21 cellular contexts compared by ENCODE assay signal in the genomic region with DNA sequence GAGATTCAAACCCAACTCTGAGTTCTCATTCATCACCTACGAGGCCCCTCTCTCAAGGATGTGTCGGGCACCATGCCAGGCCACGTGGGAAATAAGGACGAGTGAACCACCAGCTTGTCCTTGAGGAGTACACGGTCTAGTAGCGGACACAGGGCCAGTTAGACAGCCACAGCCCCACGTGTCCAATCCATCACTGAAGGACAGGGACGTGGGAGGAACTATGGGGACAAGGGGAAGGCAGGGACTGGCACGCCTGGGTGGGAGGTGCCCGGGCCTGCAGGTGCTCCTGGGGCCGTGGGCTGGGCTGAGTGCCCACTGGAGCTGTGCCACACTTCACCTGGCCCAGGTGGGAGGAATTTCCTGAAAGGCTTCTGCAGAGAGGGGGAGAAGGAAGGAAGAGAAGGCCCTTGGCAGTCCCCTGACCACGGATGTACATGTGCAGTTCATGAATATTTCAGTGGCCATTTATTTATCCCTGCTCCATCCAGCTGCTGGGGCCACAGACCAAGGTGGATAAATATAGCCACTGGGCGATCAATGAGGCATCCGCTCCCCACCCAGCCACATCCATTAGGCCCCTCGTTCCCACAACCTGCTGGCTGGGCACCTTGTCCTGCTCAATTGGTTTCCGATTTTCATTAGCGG. TPM values are rescaled to one million over a fixed set of nuclear protein-coding genes. Genes with fewer than 3 reads are reported as not detected.
DNase-seq lines count a peak whose midpoint lies in the region; ATAC-seq, FAIRE-seq and TF ChIP-seq lines count a peak whose summit lies in the region.
"Had no signal": no experiment of that assay in that cellular context is flagged by ENCODE, and none has a peak within 500 bp of the region (broad histone marks: within the 10 kb centered on the region; RNA-seq: fewer than 3 reads in every experiment).

No MANE protein-coding gene starts in this region.

- TF ChIP-seq POLR2A in K562 (conservative IDR thresholded peaks at IDR 0.05) (no peak), upper lobe of left lung (IDR thresholded peaks at IDR 0.05) (peak in 1 of 4 donors; percentile 9)

- POLR2A ChIA-PET in K562 (lab: Yijun Ruan, JAX) = interaction anchor here (0.6 to 0.8 kb wide), 2 partner anchors 12 to 161 kb away, joined by 3 to 5 read pairs; no protein-coding TSS in a partner anchor

- H3K27me3 ChIP-seq in K562 (ENCODE audit: control insufficient read depth in 2 of 2, insufficient read depth in 2 of 2, low read length in 2 of 2) (peaks cover 37 to 84% of the 10 kb centered on the region in 2 experiments), upper lobe of left lung (no peaks in the 10 kb centered on the region)

- ATAC-seq in K562 (no peak), mucosa of descending colon (peak; percentile 41), upper lobe of left lung (ENCODE audit: low FRiP score in 2 of 2) (peak; percentile 23 to 85), HG02840 (IDR thresholded peaks at IDR 0.05; ENCODE audit: low FRiP score, unreplicated experiment) (no peak)
- ATAC-seq: effector memory CD8-positive, alpha-beta T cell; T-helper 17 cell had no signal

- peaks cover 0 to 22% of the 10 kb centered on the region in 2 experiments; a peak in 2 of 5 replicates for H3K4me1 ChIP-seq in K562 (replicated peaks in 1 of 2; ENCODE audit: control insufficient read depth in 2 of 2, insufficient read depth in 2 of 2, low read length in 2 of 2)
- H3K4me1 ChIP-seq in mucosa of descending colon (ENCODE audit: low read depth) = peaks cover 29% of the 10 kb centered on the region
- H3K4me1 ChIP-seq in upper lobe of left lung = peaks cover 21 to 45% (median 36%) of the 10 kb centered on the region in 4 donors
- H3K4me1 ChIP-seq: parathyroid adenoma had no signal

- no peak for TF ChIP-seq CTCF in K562 (IDR thresholded peaks at IDR 0.05 in 2 of 3, conservative IDR thresholded peaks at IDR 0.05 in 1 of 3; ENCODE audit: insufficient read depth in 2 of 3, low read depth in 1 of 3, low read length in 3 of 3)
- TF ChIP-seq CTCF in mucosa of descending colon (IDR thresholded peaks at IDR 0.05) = no peak
- no peak for TF ChIP-seq CTCF in upper lobe of left lung (IDR thresholded peaks at IDR 0.05)

- no peak overlapping the region for H3K4me2 ChIP-seq in K562 (ENCODE audit: insufficient read depth, low read length)

- H3K27ac ChIP-seq in K562 (ENCODE audit: extremely low read depth, low read depth, low read length) (no peak overlapping the region), upper lobe of left lung (peak overlapping the region; percentile 77 to 88 (median 82))
- H3K27ac ChIP-seq: parathyroid adenoma, tibial artery had no signal

- FAIRE-seq in K562 (lab: Jason Lieb, UNC) = no peak
- FAIRE-seq: HepG2 had no signal

- H3K9me3 ChIP-seq in K562 (replicated peaks; ENCODE audit: control insufficient read depth, insufficient read depth, low read depth, low read length) (no peaks in the 10 kb centered on the region), mucosa of descending colon (no peaks in the 10 kb centered on the region), upper lobe of left lung (no peaks in the 10 kb centered on the region)
- H3K9me3 ChIP-seq: tibial artery had no signal

- in situ Hi-C loops in K562 (cut with MboI) = no loop called here

- no peaks in the 10 kb centered on the region for H3K79me2 ChIP-seq in K562 (ENCODE audit: control insufficient read depth, insufficient read depth, low read length)
- H3K79me2 ChIP-seq: parathyroid adenoma had no signal

- H4K20me1 ChIP-seq in K562 (replicated peaks; ENCODE audit: control insufficient read depth, insufficient read depth, low read length) = peaks cover 26% of the 10 kb centered on the region

- BruUV-seq in K562 (replicated peaks; lab: Mats Ljungman, UMichigan) = no TSS peak

- no peak overlapping the region for H3K4me3 ChIP-seq in K562
- no peak overlapping the region for H3K4me3 ChIP-seq in mucosa of descending colon
- H3K4me3 ChIP-seq in upper lobe of left lung = no peak overlapping the region
- H3K4me3 ChIP-seq: tibial artery had no signal

- H3K9me1 ChIP-seq in K562 (ENCODE audit: control insufficient read depth, insufficient read depth, low read length) = no peaks in the 10 kb centered on the region

- H3K36me3 ChIP-seq in K562 (ENCODE audit: control insufficient read depth, insufficient read depth, low read length) (no peaks in the 10 kb centered on the region), mucosa of descending colon (ENCODE audit: low read depth) (no peaks in the 10 kb centered on the region), upper lobe of left lung (no peaks in the 10 kb centered on the region)
- H3K36me3 ChIP-seq: tibial artery had no signal

- H2AFZ ChIP-seq in K562 (ENCODE audit: low read depth, low read length) = no peak overlapping the region
- H2AFZ ChIP-seq: parathyroid adenoma had no signal

- CTCF ChIA-PET in K562 (lab: Yijun Ruan, JAX; ENCODE audit: low intra/inter-chr PET ratio) = no interaction called here

- TF ChIP-seq EP300 in K562 (IDR thresholded peaks at IDR 0.05; ENCODE audit: low read length) = no peak
- TF ChIP-seq EP300 in upper lobe of left lung (IDR thresholded peaks at IDR 0.05) = peak in 1 of 4 donors; percentile 34

- WGBS in K562 (ENCODE audit: insufficient coverage, low coverage, missing lambda C conversion rate) = 4% methylated on average over 17 of the region's 17 CpGs
- 46 to 50% methylated on average over 10 to 17 of the region's 17 CpGs for WGBS in upper lobe of left lung, 2 donors

- DNase-seq in NCI-H1417 (lab: John Stamatoyannopoulos, UW) (peak; percentile 22 to 49 (median 44)), NCI-H1417 treated with DMSO at 0.1 percent for 48 hours (lab: John Stamatoyannopoulos, UW) (no peak), K562 (ENCODE audit: extremely low read depth in 1 of 4, low spot score in 3 of 4) (no peak), mucosa of descending colon (peak in 1 of 3 donors; percentile 72), upper lobe of left lung (peak; percentile 84 to 88), head of caudate nucleus (no peak)
- no peak for DNase-seq in stimulated activated naive CD4-positive, alpha-beta T cell treated with Interleukin-2 at 50 U/mL for 16 hours (lab: John Stamatoyannopoulos, UW)
- DNase-seq: 8988T; activated CD4-positive, CD25-positive, alpha-beta regulatory T cell treated with anti-CD3 and anti-CD28 coated beads, Interleukin-2, amount 50 U/mL, for 72 hours; activated CD8-positive, alpha-beta memory T cell treated with anti-CD3 and anti-CD28 coated beads, Interleukin-2, amount 50 U/mL, for 48 hours; activated naive CD4-positive, alpha-beta T cell treated with anti-CD3 and anti-CD28 coated beads, Interleukin-2, amount 10 ng/mL, durations not matched to agents 7 days and 5 days; effector memory CD8-positive, alpha-beta T cell; GDM1; GOT3; mesendoderm; NK-92 treated with Interleukin-12 subunit alpha and Interleukin-12 subunit beta, amount 100 ng/mL, for 24 hours; T-helper 17 cell; tibial artery had no signal

- intact Hi-C loops in K562 (cut with micrococcal nuclease) (no loop called here), mucosa of descending colon (cut with DNase I, micrococcal nuclease) (no loop called here), head of caudate nucleus (cut with DNase I) (no loop called here)

- H3K9ac ChIP-seq in K562 (ENCODE audit: insufficient read depth in 1 of 2, low read depth in 2 of 2, low read length in 2 of 2) = no peak overlapping the region
- H3K9ac ChIP-seq: parathyroid adenoma had no signal

- no peak for TF ChIP-seq RAD21 in K562 (CRISPR knock-in tag; conservative IDR thresholded peaks at IDR 0.05 in 1 of 2, IDR thresholded peaks at IDR 0.05 in 1 of 2)

TF ChIP-seq in K562, 482 proteins besides CTCF, POLR2A, EP300 and RAD21:
- TF ChIP-seq BCOR (IDR thresholded peaks at IDR 0.05) = no peak
- TF ChIP-seq, protein P1, sequence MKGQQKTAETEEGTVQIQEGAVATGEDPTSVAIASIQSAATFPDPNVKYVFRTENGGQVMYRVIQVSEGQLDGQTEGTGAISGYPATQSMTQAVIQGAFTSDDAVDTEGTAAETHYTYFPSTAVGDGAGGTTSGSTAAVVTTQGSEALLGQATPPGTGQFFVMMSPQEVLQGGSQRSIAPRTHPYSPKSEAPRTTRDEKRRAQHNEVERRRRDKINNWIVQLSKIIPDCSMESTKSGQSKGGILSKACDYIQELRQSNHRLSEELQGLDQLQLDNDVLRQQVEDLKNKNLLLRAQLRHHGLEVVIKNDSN (CRISPR knock-in tag; IDR thresholded peaks at IDR 0.05) = peak; percentile 34; the same call in 1 of the 2 replicates

RNA-seq across cellular contexts. Expression of a gene that starts 59.7 kb away (rescaled TPM):
- 1.3 and 4.2 TPM in 2 replicates for total RNA-seq in K562 (2011; cell fraction: chromatin; rRNA removed; ENCODE audit: low replicate concordance)
- total RNA-seq in K562 (2011; cell fraction: nucleolus; rRNA removed) = 2.4 and 2.7 TPM in 2 replicates
- total RNA-seq in K562 (2011; cell fraction: nucleoplasm; rRNA removed) = 2.3 and 3.1 TPM in 2 replicates
- total RNA-seq in K562 (2014; rRNA removed) (1.1 and 2.2 TPM in 2 replicates), K562 (2014; rRNA removed; fragmentation: Illumina TruSeq; extraction: Trizol) (0.19 and 0.22 TPM in 2 replicates), K562 (2015; rRNA removed; fragmentation: Illumina TruSeq; extraction: Trizol) (0.64 and 0.87 TPM in 2 replicates), K562 (2021) (2.4 and 2.8 TPM in 2 replicates), mucosa of descending colon (100 to 1,000 TPM in 1 of 3 donors, 10 to 100 TPM in 2; 66.5 to 110 (median 84.5) TPM), upper lobe of left lung (100 to 1,000 TPM in 2 of 6 donors, 10 to 100 TPM in 4; 39.7 to 112 (median 60.8) TPM)
- polyA plus RNA-seq in K562 (2011; rRNA removed) (0.52 and 1.5 TPM in 2 replicates), K562 (2014; fragmentation: Illumina TruSeq; extraction: Trizol) (0.65 and 1.00 TPM in 2 replicates), K562 (2014; fragmentation: Nextera tagmentation; extraction: Ambion mirVana) (under 1 TPM in 1 of 2 experiments, not detected in 1; 0.01 TPM), K562 (2014; rRNA removed) (3.1 and 4.0 TPM in 2 replicates)
- polyA plus RNA-seq in K562 (2011; cell fraction: cytosol; rRNA removed) = 1.1 and 1.2 TPM in 2 replicates
- polyA plus RNA-seq in K562 (2011; cell fraction: nucleus; rRNA removed) = 2.4 and 3.4 TPM in 2 replicates
- 0.77 and 2.0 TPM in 2 replicates for polyA plus RNA-seq in K562 (2012)
- polyA minus RNA-seq in K562 (2011; rRNA and poly(A)+ RNA removed) = 0.53 and 0.69 TPM in 2 replicates
- polyA minus RNA-seq in K562 (2011; cell fraction: cytosol; rRNA and poly(A)+ RNA removed) = 0.38 and 1.0 TPM in 2 replicates
- polyA minus RNA-seq in K562 (2011; cell fraction: nucleus; rRNA and poly(A)+ RNA removed) = 1.9 and 2.1 TPM in 2 replicates

Comparison
In these comparisons a context has a peak if more than half of its experiments do, and no peak if none do; other contexts are left out.
1. DNase-seq: peak in NCI-H1417 (3 of 3) and upper lobe of left lung (2 of 2); none in NCI-H1417 treated with DMSO at 0.1 percent for 48 hours (single experiment), K562 (0 of 4), head of caudate nucleus (0 of 42) and stimulated activated naive CD4-positive, alpha-beta T cell treated with Interleukin-2 at 50 U/mL for 16 hours (single experiment).
2. ATAC-seq: peak in mucosa of descending colon (single experiment) and upper lobe of left lung (2 of 2); none in K562 (single experiment) and HG02840 (single experiment).
3. RNA of a gene that starts 59.7 kb away (total RNA-seq): 66.5 to 110 TPM in mucosa of descending colon and 39.7 to 112 TPM in upper lobe of left lung; 0.19 to 4.2 TPM in K562; every median in the first group is over 4 times any median in the second.